8 cellular contexts compared by ENCODE assay signal in genomic region chr1:233440952-233441401, GRCh38.
DNase-seq lines count a peak whose midpoint lies in the region; ATAC-seq, FAIRE-seq and TF ChIP-seq lines count a peak whose summit lies in the region.

No MANE protein-coding gene starts in this region.

- TF ChIP-seq CTCF in AG10803 (conservative IDR thresholded peaks at IDR 0.05; ENCODE audit: low read length), result peak; percentile 81
- peak; percentile 38 to 58 (median 56) for TF ChIP-seq CTCF in esophagus muscularis mucosa (IDR thresholded peaks at IDR 0.05)

- peak; percentile 32 for ATAC-seq in naive thymus-derived CD4-positive, alpha-beta T cell
- ATAC-seq in HG02642 (IDR thresholded peaks at IDR 0.05; ENCODE audit: poor library complexity, unreplicated experiment), result no peak
- ATAC-seq in HG03135 (IDR thresholded peaks at IDR 0.05; ENCODE audit: unreplicated experiment), result no peak

- H3K27me3 ChIP-seq in esophagus muscularis mucosa, result peaks cover 0 to 19% (median 0%) of the 10 kb centered on the region in 4 donors
- H3K27me3 ChIP-seq in naive thymus-derived CD4-positive, alpha-beta T cell (ENCODE audit: control insufficient read depth in 2 of 2, insufficient read depth in 2 of 2, low read length in 2 of 2), result no peaks in the 10 kb centered on the region

- H3K4me1 ChIP-seq in esophagus muscularis mucosa, result peaks cover 0 to 4% (median 0%) of the 10 kb centered on the region in 4 donors
- H3K4me1 ChIP-seq in naive thymus-derived CD4-positive, alpha-beta T cell (ENCODE audit: control insufficient read depth in 2 of 2, insufficient read depth in 2 of 2, low read length in 2 of 2), result no peaks in the 10 kb centered on the region

- no peak overlapping the region for H3K4me3 Mint-ChIP-seq in naive thymus-derived CD4-positive, alpha-beta T cell

- H3K4me3 ChIP-seq in AG10803 (ENCODE audit: low read length) (no peak overlapping the region), esophagus muscularis mucosa (no peak overlapping the region)
- H3K4me3 ChIP-seq in naive thymus-derived CD4-positive, alpha-beta T cell (ENCODE audit: low read length), result no peak overlapping the region

- no peak for TF ChIP-seq EP300 in esophagus muscularis mucosa (IDR thresholded peaks at IDR 0.05)

- intact Hi-C loops in esophagus muscularis mucosa (cut with DNase I), result loop anchor here (2.0 kb wide), 1 partner anchor 350 kb away; no protein-coding TSS in a partner anchor
- intact Hi-C loops in naive thymus-derived CD4-positive, alpha-beta T cell (cut with micrococcal nuclease), result loop anchor here in 1 of 2 donors (1.0 to 2.0 kb wide), 3 partner anchors 46 to 624 kb away; no protein-coding TSS in a partner anchor

- H3K36me3 Mint-ChIP-seq in naive thymus-derived CD4-positive, alpha-beta T cell, result no peaks in the 10 kb centered on the region

- TF ChIP-seq POLR2A in GM12891 (IDR thresholded peaks at IDR 0.05; ENCODE audit: low read depth, low read length) (no peak), esophagus muscularis mucosa (IDR thresholded peaks at IDR 0.05; ENCODE audit: low read depth) (no peak)

- POLR2A ChIA-PET in naive thymus-derived CD4-positive, alpha-beta T cell (lab: Charles Lee), result no interaction called here

- CTCF ChIA-PET in naive thymus-derived CD4-positive, alpha-beta T cell (lab: Charles Lee), result interaction anchor here (0.6 to 1.2 kb wide), 2 partner anchors 424 to 624 kb away, joined by 3 read pairs; no protein-coding TSS in a partner anchor

- peak; percentile 68 for DNase-seq in AG10803 (ENCODE audit: low read depth)
- no peak for DNase-seq in GM12891 (ENCODE audit: insufficient read length, low spot score)
- peak; percentile 78 for DNase-seq in M059J (ENCODE audit: low read depth)
- DNase-seq in RPMI7951 (ENCODE audit: low read depth), result peak; percentile 68
- no peak for DNase-seq in esophagus muscularis mucosa (ENCODE audit: extremely low spot score)
- peak in 3 of 9 donors; percentile 2 to 19 (median 2) for DNase-seq in naive thymus-derived CD4-positive, alpha-beta T cell

- H3K27me3 Mint-ChIP-seq in naive thymus-derived CD4-positive, alpha-beta T cell, result peaks cover 9 to 29% (median 26%) of the 10 kb centered on the region in 5 donors

- no peaks in the 10 kb centered on the region for H3K36me3 ChIP-seq in esophagus muscularis mucosa
- H3K36me3 ChIP-seq in naive thymus-derived CD4-positive, alpha-beta T cell (ENCODE audit: control insufficient read depth in 2 of 3, insufficient read depth in 3 of 3, low read length in 3 of 3), result no peaks in the 10 kb centered on the region

- H3K27ac ChIP-seq in esophagus muscularis mucosa (replicated peaks in 1 of 4), result no peak overlapping the region
- H3K27ac ChIP-seq in naive thymus-derived CD4-positive, alpha-beta T cell (ENCODE audit: low read depth, low read length), result no peak overlapping the region

- FAIRE-seq in GM12891 (lab: Jason Lieb, UNC), result peak; percentile 54

- no peak overlapping the region for H3K27ac Mint-ChIP-seq in naive thymus-derived CD4-positive, alpha-beta T cell

- H3K9me3 Mint-ChIP-seq in naive thymus-derived CD4-positive, alpha-beta T cell, result peaks cover 0 to 7% (median 0%) of the 10 kb centered on the region in 11 donors

- H3K9me3 ChIP-seq in esophagus muscularis mucosa, result peaks cover 0 to 2% (median 0%) of the 10 kb centered on the region in 4 donors
- no peaks in the 10 kb centered on the region for H3K9me3 ChIP-seq in naive thymus-derived CD4-positive, alpha-beta T cell (ENCODE audit: control insufficient read depth in 2 of 3, low read length in 3 of 3)

- H3K4me1 Mint-ChIP-seq in naive thymus-derived CD4-positive, alpha-beta T cell, result no peaks in the 10 kb centered on the region

- WGBS in esophagus muscularis mucosa, result 20% methylated on average over 9 of the region's 9 CpGs

TF ChIP-seq in GM12891, 5 proteins besides CTCF, POLR2A, EP300 and RAD21:
- TF ChIP-seq TAF1 (IDR thresholded peaks at IDR 0.05; ENCODE audit: low read depth, low read length) (no peak), POU2F2 (IDR thresholded peaks at IDR 0.05; ENCODE audit: low read depth, low read length) (no peak), POLR2AphosphoS5 (IDR thresholded peaks at IDR 0.05; ENCODE audit: low read depth, low read length) (no peak), SPI1 (IDR thresholded peaks at IDR 0.05; ENCODE audit: low read depth, low read length) (no peak), PAX5 (IDR thresholded peaks at IDR 0.05; ENCODE audit: insufficient read depth, low read length, severe bottlenecking) (no peak)

Comparison
In these comparisons a context has a peak if more than half of its experiments do, and no peak if none do; other contexts are left out.
1. DNase-seq: peak in AG10803 (single experiment), M059J (single experiment) and RPMI7951 (single experiment); none in GM12891 (single experiment) and esophagus muscularis mucosa (single experiment).